Comparison of ENCODE assay signal across 19 cellular contexts in the genomic region with DNA sequence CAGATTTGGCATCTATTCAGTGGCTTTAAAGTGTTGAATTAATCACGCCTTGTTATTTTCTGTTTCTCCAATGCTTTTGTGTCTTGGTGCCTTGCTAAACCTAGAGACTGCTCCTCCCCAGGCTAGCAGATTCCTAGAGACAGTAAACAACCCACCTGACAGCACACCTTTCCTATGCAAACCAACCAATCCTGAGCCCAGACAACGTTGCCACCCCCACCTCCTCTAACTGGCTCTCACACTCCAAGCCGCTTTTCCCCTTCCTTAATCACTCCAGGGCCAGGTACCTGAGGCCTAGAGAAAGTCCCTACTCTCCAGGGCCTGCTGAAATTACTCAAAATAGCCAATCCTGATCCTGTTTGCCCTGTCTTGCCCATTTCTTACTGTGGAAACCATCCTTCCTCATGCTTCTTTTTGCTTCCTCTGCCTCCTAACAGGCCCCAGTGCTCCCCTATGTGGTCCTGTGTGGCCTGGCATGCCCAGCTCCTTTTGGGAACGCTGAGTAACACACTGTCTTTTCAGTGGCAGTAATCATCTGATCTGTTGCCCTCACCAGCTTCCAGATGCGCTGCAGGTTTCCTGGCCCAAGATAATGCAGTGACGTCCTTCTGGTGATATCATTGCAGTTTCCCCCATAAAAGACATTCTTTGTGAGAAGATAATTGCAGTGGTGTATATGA. TPM values are rescaled to one million over a fixed set of nuclear protein-coding genes. Genes with fewer than 3 reads are reported as not detected.
DNase-seq lines count a peak whose midpoint lies in the region; ATAC-seq and TF ChIP-seq lines count a peak whose summit lies in the region.
"Had no signal": no experiment of that assay in that cellular context is flagged by ENCODE, and none has a peak within 500 bp of the region (broad histone marks: within the 10 kb centered on the region; RNA-seq: fewer than 3 reads in every experiment).

No MANE protein-coding gene starts in this region.

- no peaks in the 10 kb centered on the region for H3K36me3 Mint-ChIP-seq in brain
- H3K36me3 Mint-ChIP-seq: activated CD4-positive, alpha-beta memory T cell treated with anti-CD3 and anti-CD28 coated beads for 36 hours had no signal

- H3K27ac ChIP-seq in HCT116 (ENCODE audit: low read depth, low read length) (no peak overlapping the region), foreskin keratinocyte (no peak overlapping the region), trophoblast cell (ENCODE audit: low read depth, low read length) (no peak overlapping the region), right lobe of liver (no peak overlapping the region), hepatocyte (no peak overlapping the region), gastroesophageal sphincter (no peak overlapping the region)
- H3K27ac ChIP-seq: left lung, tibial artery had no signal

- H3K14ac ChIP-seq in trophoblast cell (ENCODE audit: low read length): peak overlapping the region; percentile 11

- no peak for DNase-seq in HCT116 (ENCODE audit: low read depth, low spot score)
- no peak for DNase-seq in foreskin keratinocyte
- peak; percentile 16 to 48 for DNase-seq in trophoblast cell
- no peak for DNase-seq in right lobe of liver
- no peak for DNase-seq in cerebellum (ENCODE audit: low spot score)
- no peak for DNase-seq in hepatocyte (ENCODE audit: low spot score)
- DNase-seq: activated CD4-positive, alpha-beta memory T cell treated with anti-CD3 and anti-CD28 coated beads for 36 hours; AML-193; amniotic stem cell; left lung; mucosa of descending colon; OCI-M1; right cardiac atrium; SIG-M5; stimulated activated naive CD4-positive, alpha-beta T cell; T-helper 2 cell; tibial artery had no signal

- H3K4me1 ChIP-seq in HCT116 (ENCODE audit: control insufficient read depth in 1 of 2, insufficient read depth in 2 of 2, low read length in 2 of 2) (no peaks in the 10 kb centered on the region), foreskin keratinocyte (peaks cover 19% of the 10 kb centered on the region), trophoblast cell (ENCODE audit: control insufficient read depth in 1 of 2, insufficient read depth in 2 of 2, low read length in 2 of 2) (peaks cover 6 to 12% of the 10 kb centered on the region in 2 experiments), right lobe of liver (no peaks in the 10 kb centered on the region), hepatocyte (ENCODE audit: insufficient read depth) (no peaks in the 10 kb centered on the region), gastroesophageal sphincter (no peaks in the 10 kb centered on the region)
- H3K4me1 ChIP-seq: left lung, tibial artery had no signal

- H3K9me2 ChIP-seq in HCT116 (ENCODE audit: insufficient read depth): no peaks in the 10 kb centered on the region
- H3K9me2 ChIP-seq in hepatocyte (replicated peaks; ENCODE audit: insufficient read depth): no peaks in the 10 kb centered on the region

- H3K4me3 ChIP-seq in HCT116 (replicated peaks in 1 of 2; ENCODE audit: low read depth in 1 of 2, low read length in 2 of 2) (no peak overlapping the region), trophoblast cell (ENCODE audit: low read depth, low read length) (no peak overlapping the region), right lobe of liver (no peak overlapping the region), hepatocyte (no peak overlapping the region), gastroesophageal sphincter (no peak overlapping the region)
- H3K4me3 ChIP-seq: left lung, mucosa of descending colon, tibial artery had no signal

- H3K9me3 ChIP-seq in HCT116 (ENCODE audit: control insufficient read depth in 1 of 2, insufficient read depth in 1 of 2, low read depth in 1 of 2, low read length in 2 of 2) (no peaks in the 10 kb centered on the region), trophoblast cell (ENCODE audit: insufficient read depth, low read depth, low read length) (no peaks in the 10 kb centered on the region), right lobe of liver (no peaks in the 10 kb centered on the region), hepatocyte (ENCODE audit: low read depth) (no peaks in the 10 kb centered on the region), gastroesophageal sphincter (no peaks in the 10 kb centered on the region)
- H3K9me3 ChIP-seq: left lung, mucosa of descending colon, tibial artery had no signal

- H3K27me3 ChIP-seq in HCT116 (ENCODE audit: insufficient read depth, low read length): peaks cover 5% of the 10 kb centered on the region; the same call in 1 of the 2 replicates
- no peaks in the 10 kb centered on the region for H3K27me3 ChIP-seq in foreskin keratinocyte
- no peaks in the 10 kb centered on the region for H3K27me3 ChIP-seq in trophoblast cell (ENCODE audit: insufficient read depth, low read length)
- H3K27me3 ChIP-seq in right lobe of liver: no peaks in the 10 kb centered on the region
- no peaks in the 10 kb centered on the region for H3K27me3 ChIP-seq in hepatocyte
- H3K27me3 ChIP-seq in gastroesophageal sphincter: no peaks in the 10 kb centered on the region
- H3K27me3 ChIP-seq: tibial artery had no signal

- 0 out of 2 replicates have a peak, but pooled peaks have one; percentile 10 for TF ChIP-seq RAD21 in HCT116 (IDR thresholded peaks at IDR 0.05; ENCODE audit: low read depth)

- no peak overlapping the region for H3K18ac ChIP-seq in trophoblast cell (ENCODE audit: low read length)

- no TSS peak for BruUV-seq in HCT116 (replicated peaks; lab: Mats Ljungman, UMichigan)

- no peak for TF ChIP-seq EP300 in gastroesophageal sphincter (IDR thresholded peaks at IDR 0.05)

- H3K4me2 ChIP-seq in HCT116 (ENCODE audit: low read length) (no peak overlapping the region), trophoblast cell (ENCODE audit: low read length) (no peak overlapping the region), hepatocyte (no peak overlapping the region)

- TF ChIP-seq CTCF in HCT116 (IDR thresholded peaks at IDR 0.05 in 2 of 3, conservative IDR thresholded peaks at IDR 0.05 in 1 of 3; ENCODE audit: borderline replicate concordance in 1 of 3, insufficient read depth in 1 of 3, low read depth in 2 of 3, low read length in 2 of 3) (no peak), brain (conservative IDR thresholded peaks at IDR 0.05) (no peak), foreskin keratinocyte (conservative IDR thresholded peaks at IDR 0.05) (peak; percentile 18), right lobe of liver (IDR thresholded peaks at IDR 0.05) (no peak), hepatocyte (IDR thresholded peaks at IDR 0.05; ENCODE audit: poor library complexity) (no peak), gastroesophageal sphincter (IDR thresholded peaks at IDR 0.05) (no peak)

- H3K4me1 Mint-ChIP-seq in brain: peaks cover 12% of the 10 kb centered on the region

- H2BK120ac ChIP-seq in trophoblast cell (ENCODE audit: insufficient read depth, low read length, poor library complexity): no peak overlapping the region

- no peaks in the 10 kb centered on the region for H4K20me1 ChIP-seq in HCT116 (ENCODE audit: insufficient read depth)
- H4K20me1 ChIP-seq in hepatocyte (ENCODE audit: insufficient read depth, poor library complexity, severe bottlenecking): no peaks in the 10 kb centered on the region

- H3K27ac Mint-ChIP-seq in brain: peak overlapping the region in 3 of 5 experiments; percentile 19 to 24 (median 23)
- H3K27ac Mint-ChIP-seq: activated CD4-positive, alpha-beta memory T cell treated with anti-CD3 and anti-CD28 coated beads for 36 hours had no signal

- H3K27me3 Mint-ChIP-seq in brain: no peaks in the 10 kb centered on the region

- H2AK5ac ChIP-seq in trophoblast cell (ENCODE audit: low read length): peak overlapping the region; percentile 7

- no peaks in the 10 kb centered on the region for H3K9me3 Mint-ChIP-seq in brain
- H3K9me3 Mint-ChIP-seq: activated CD4-positive, alpha-beta memory T cell treated with anti-CD3 and anti-CD28 coated beads for 36 hours had no signal

- peaks cover 5% of the 10 kb centered on the region for H3K79me1 ChIP-seq in trophoblast cell (ENCODE audit: low read length)

- H3K4me3 Mint-ChIP-seq in brain: no peak overlapping the region
- H3K4me3 Mint-ChIP-seq: activated CD4-positive, alpha-beta memory T cell treated with anti-CD3 and anti-CD28 coated beads for 36 hours had no signal

- CTCF ChIA-PET in HCT116 (lab: Charles Lee): interaction anchor here (0.5 kb wide), 1 partner anchor 256 kb away, joined by 3 read pairs; no protein-coding TSS in a partner anchor

- intact Hi-C loops in HCT116 (cut with micrococcal nuclease) (no loop called here), right lobe of liver (cut with DNase I) (no loop called here)

- ATAC-seq in HCT116: no peak
- no peak for ATAC-seq in foreskin keratinocyte
- ATAC-seq in right lobe of liver: no peak
- ATAC-seq in gastroesophageal sphincter: no peak
- ATAC-seq: left lung, mucosa of descending colon, right cardiac atrium had no signal

- POLR2A ChIA-PET in HCT116 (lab: Charles Lee): no interaction called here

- RAD21 ChIA-PET in HCT116 (lab: Charles Lee; ENCODE audit: low non-redundant PET in 1 of 2, low total read pairs in 2 of 2, uncharacterized antibody in 2 of 2, unreplicated experiment in 2 of 2): no interaction called here

- peak overlapping the region; percentile 36 for H4K8ac ChIP-seq in trophoblast cell (ENCODE audit: low read depth, low read length)

- H3K36me3 ChIP-seq in HCT116 (ENCODE audit: control insufficient read depth in 1 of 2, insufficient read depth in 2 of 2, low read length in 2 of 2) (no peaks in the 10 kb centered on the region), trophoblast cell (ENCODE audit: control insufficient read depth in 1 of 2, insufficient read depth in 2 of 2, low read length in 2 of 2) (no peaks in the 10 kb centered on the region), right lobe of liver (no peaks in the 10 kb centered on the region), hepatocyte (replicated peaks; ENCODE audit: insufficient read depth, low read depth) (no peaks in the 10 kb centered on the region), gastroesophageal sphincter (no peaks in the 10 kb centered on the region)
- H3K36me3 ChIP-seq: left lung, tibial artery had no signal

- no peak overlapping the region for H4K91ac ChIP-seq in trophoblast cell (ENCODE audit: low read depth, low read length)

- TF ChIP-seq POLR2A in HCT116 (IDR thresholded peaks at IDR 0.05; ENCODE audit: borderline replicate concordance, extremely low read depth, insufficient read depth, insufficient read length): no peak
- no peak for TF ChIP-seq POLR2A in right lobe of liver (IDR thresholded peaks at IDR 0.05)
- no peak for TF ChIP-seq POLR2A in gastroesophageal sphincter (IDR thresholded peaks at IDR 0.05)

- H3K79me2 ChIP-seq in HCT116 (ENCODE audit: insufficient read depth, low read length): no peaks in the 10 kb centered on the region
- H3K79me2 ChIP-seq in trophoblast cell (ENCODE audit: control insufficient read depth, insufficient read depth, low read length, poor library complexity): no peaks in the 10 kb centered on the region
- H3K79me2 ChIP-seq in hepatocyte: no peaks in the 10 kb centered on the region

- no peak overlapping the region for H2BK12ac ChIP-seq in trophoblast cell (ENCODE audit: low read length)

- H2BK5ac ChIP-seq in trophoblast cell (ENCODE audit: low read depth, low read length, poor library complexity): no peak overlapping the region

- no peak overlapping the region for H3K23ac ChIP-seq in trophoblast cell (ENCODE audit: low read length)

- H3K9ac ChIP-seq in HCT116 (ENCODE audit: low read length) (no peak overlapping the region), trophoblast cell (ENCODE audit: low read length) (no peak overlapping the region)

- no peak overlapping the region for H4K12ac ChIP-seq in trophoblast cell (ENCODE audit: low read depth, low read length)

- no CpG with 5 or more reads among the region's 6 CpGs for WGBS in trophoblast cell (ENCODE audit: extremely low coverage, insufficient coverage, insufficient read length)
- WGBS in right lobe of liver (ENCODE audit: insufficient coverage, low coverage, low lambda C conversion rate, missing lambda C conversion rate): 64% methylated on average over 6 of the region's 6 CpGs
- 74% methylated on average over 6 of the region's 6 CpGs for WGBS in hepatocyte (ENCODE audit: low lambda C conversion rate, missing lambda C conversion rate)
- WGBS in gastroesophageal sphincter (ENCODE audit: low coverage in 1 of 2), 2 donors: 86 to 90% methylated on average over 4 of the region's 6 CpGs

- no peak overlapping the region for H2AFZ ChIP-seq in HCT116 (ENCODE audit: low read depth, low read length, poor library complexity, severe bottlenecking)
- H2AFZ ChIP-seq in trophoblast cell (ENCODE audit: insufficient read depth, low read length, poor library complexity): no peak overlapping the region
- no peak overlapping the region for H2AFZ ChIP-seq in hepatocyte

- H3K4ac ChIP-seq in trophoblast cell (ENCODE audit: low read depth, low read length): no peak overlapping the region

RNA-seq across cellular contexts. Expression of gene GAS1, which starts 53.4 kb away (rescaled TPM):
- total RNA-seq in HCT116 (2021; ENCODE audit: unreplicated experiment): 0.07 TPM
- not detected in 2 replicates for polyA plus RNA-seq in HCT116 (2012)
- 1.1 TPM for polyA plus RNA-seq in brain (ENCODE audit: insufficient read depth, low read depth, low replicate concordance)
- 0.99 and 1.2 TPM in 2 replicates for total RNA-seq in foreskin keratinocyte
- 0.66 and 0.72 TPM in 2 replicates for polyA plus RNA-seq in foreskin keratinocyte
- polyA plus RNA-seq in trophoblast cell (2013): 15.3 and 18.3 TPM in 2 replicates
- total RNA-seq in right lobe of liver: 1 to 10 TPM in 5 of 6 experiments, under 1 TPM in 1; 0.93 to 3.7 (median 2.4) TPM
- total RNA-seq in cerebellum: 19.6 TPM
- total RNA-seq in hepatocyte: 45.9 and 61.3 TPM in 2 replicates
- 85.2 and 101 TPM in 2 replicates for polyA plus RNA-seq in hepatocyte
- total RNA-seq in gastroesophageal sphincter: 100 to 1,000 TPM in 2 of 4 donors, 10 to 100 TPM in 2; 65.7 to 167 (median 90.5) TPM

Comparison
In these comparisons a context has a peak if more than half of its experiments do, and no peak if none do; other contexts are left out.
1. DNase-seq: peak in trophoblast cell (2 of 2); none in HCT116 (single experiment), foreskin keratinocyte (0 of 2), right lobe of liver (0 of 3), cerebellum (single experiment) and hepatocyte (single experiment).